In genomic region chr4:112853662-112854256, GRCh38 we compare ENCODE assay signal across 9 cellular contexts.
DNase-seq lines count a peak whose midpoint lies in the region; ATAC-seq and TF ChIP-seq lines count a peak whose summit lies in the region.
"Had no signal": no experiment of that assay in that cellular context is flagged by ENCODE, and none has a peak within 500 bp of the region (broad histone marks: within the 10 kb centered on the region; RNA-seq: fewer than 3 reads in every experiment).

No MANE protein-coding gene starts in this region.

- no peaks in the 10 kb centered on the region for H3K9me2 ChIP-seq in SK-N-SH

- no peaks in the 10 kb centered on the region for H3K36me3 ChIP-seq in SK-N-SH (replicated peaks in 1 of 2; ENCODE audit: control insufficient read depth in 1 of 2, insufficient read depth in 2 of 2, low read length in 1 of 2)

- peak; percentile 70 for TF ChIP-seq RAD21 in SK-N-SH (IDR thresholded peaks at IDR 0.05; ENCODE audit: low read length)

- H3K79me2 ChIP-seq in SK-N-SH (ENCODE audit: insufficient read depth): no peaks in the 10 kb centered on the region

- peaks cover 19% of the 10 kb centered on the region for H3F3A ChIP-seq in SK-N-SH (replicated peaks; ENCODE audit: insufficient read depth)

- no peak overlapping the region; a peak in 1 of 4 replicates for H3K4me3 ChIP-seq in SK-N-SH (ENCODE audit: low read depth in 2 of 2, low read length in 1 of 2)
- H3K4me3 ChIP-seq in fibroblast of villous mesenchyme (ENCODE audit: low read depth, low read length): no peak overlapping the region

- POLR2A ChIA-PET in SK-N-SH (lab: Yijun Ruan, JAX) (no interaction called here), RWPE1 (lab: Yijun Ruan, JAX; ENCODE audit: low non-redundant PET) (no interaction called here)

- no peak for DNase-seq in SK-N-SH
- DNase-seq in RWPE1 (ENCODE audit: low spot score): peak; percentile 14
- no peak for DNase-seq in fibroblast of villous mesenchyme (ENCODE audit: low read depth)
- DNase-seq in superior temporal gyrus (ENCODE audit: extremely low spot score): peak; percentile 81
- no peak for DNase-seq in cerebellar cortex (ENCODE audit: low spot score)
- no peak for DNase-seq in posterior cingulate gyrus
- DNase-seq: stimulated activated naive CD4-positive, alpha-beta T cell treated with Interleukin-2 at 50 U/mL for 16 hours had no signal

- TF ChIP-seq CTCF in SK-N-SH (IDR thresholded peaks at IDR 0.05) (peak; percentile 68), RWPE1 (conservative IDR thresholded peaks at IDR 0.05; ENCODE audit: low read depth) (peak; percentile 60), fibroblast of villous mesenchyme (IDR thresholded peaks at IDR 0.05; ENCODE audit: insufficient read depth, low read depth, low read length) (peak; percentile 29)

- intact Hi-C loops in posterior cingulate gyrus (cut with DNase I): loop anchor here (1.0 to 5.0 kb wide), 2 partner anchors 39 to 85 kb away; no protein-coding TSS in a partner anchor

- H3K27ac ChIP-seq in SK-N-SH (ENCODE audit: low read depth in 2 of 2, low read length in 1 of 2): peak overlapping the region in 1 of 2 experiments; percentile 31; a peak in 2 of 4 replicates
- H3K27ac ChIP-seq in RWPE1: no peak overlapping the region

- H4K20me1 ChIP-seq in SK-N-SH (ENCODE audit: insufficient read depth): no peaks in the 10 kb centered on the region

- H3K9ac ChIP-seq in SK-N-SH: no peak overlapping the region

- H3K9me3 ChIP-seq in SK-N-SH: no peaks in the 10 kb centered on the region

- H2AFZ ChIP-seq in SK-N-SH (ENCODE audit: low read depth): no peak overlapping the region

- H3K4me2 ChIP-seq in SK-N-SH: no peak overlapping the region

- TF ChIP-seq EP300 in SK-N-SH (IDR thresholded peaks at IDR 0.05; ENCODE audit: borderline replicate concordance in 1 of 2, low read depth in 1 of 2, low read length in 1 of 2): no peak

- 57% methylated on average over 3 of the region's 3 CpGs for WGBS in SK-N-SH (ENCODE audit: low lambda C conversion rate)

- H3K27me3 ChIP-seq in SK-N-SH (ENCODE audit: insufficient read depth): no peaks in the 10 kb centered on the region

- CTCF ChIA-PET in SK-N-SH (lab: Yijun Ruan, JAX): interaction anchor here (0.7 to 4.4 kb wide), 14 partner anchors 9 to 241 kb away, joined by 3 to 76 read pairs (median 3); no protein-coding TSS in a partner anchor
- CTCF ChIA-PET in RWPE1 (lab: Yijun Ruan, JAX): interaction anchor here (0.8 to 3.9 kb wide), 2 partner anchors 38 to 85 kb away, joined by 3 to 23 read pairs; no protein-coding TSS in a partner anchor

- peaks cover 10 to 15% of the 10 kb centered on the region in 2 experiments; a peak in 3 of 4 replicates for H3K4me1 ChIP-seq in SK-N-SH (ENCODE audit: control insufficient read depth in 1 of 2, insufficient read depth in 2 of 2, low read depth in 1 of 2, low read length in 1 of 2)

- ATAC-seq in SK-N-SH treated with all-trans-retinoic acid at 6 μM for 48 hours (no peak), HG02678 (IDR thresholded peaks at IDR 0.05; ENCODE audit: unreplicated experiment) (no peak)

TF ChIP-seq in SK-N-SH, 30 proteins besides CTCF, POLR2A, EP300 and RAD21:
- TF ChIP-seq CHD2 (IDR thresholded peaks at IDR 0.05; ENCODE audit: low read length, partially characterized antibody): no peak
- no peak for TF ChIP-seq FOXM1 (IDR thresholded peaks at IDR 0.05; ENCODE audit: low read depth)
- TF ChIP-seq SMC3 (IDR thresholded peaks at IDR 0.05; ENCODE audit: low read depth, low read length): peak; percentile 56
TF ChIP-seq in SK-N-SH: peak in this region for 1.

TF ChIP-seq in SK-N-SH treated with all-trans-retinoic acid at 6 μM for 48 hours, 23 proteins besides CTCF, POLR2A, EP300 and RAD21:
- TF ChIP-seq GLIS3 (CRISPR knock-in tag; IDR thresholded peaks at IDR 0.05) (no peak), ARNTL (CRISPR knock-in tag; IDR thresholded peaks at IDR 0.05; ENCODE audit: borderline replicate concordance, low read depth) (no peak), CREB5 (CRISPR knock-in tag; IDR thresholded peaks at IDR 0.05; ENCODE audit: low read depth) (no peak)

Comparison
In these comparisons a context has a peak if more than half of its experiments do, and no peak if none do; other contexts are left out.
1. DNase-seq: peak in RWPE1 (single experiment) and superior temporal gyrus (single experiment); none in SK-N-SH (single experiment), fibroblast of villous mesenchyme (single experiment), cerebellar cortex (single experiment) and posterior cingulate gyrus (0 of 10).
2. Peak in every context shown above with its lines, with median percentiles within 50 percentile points of each other: CTCF ChIP-seq.